Comparison of ENCODE assay signal across 1 cellular context in the genomic region with DNA sequence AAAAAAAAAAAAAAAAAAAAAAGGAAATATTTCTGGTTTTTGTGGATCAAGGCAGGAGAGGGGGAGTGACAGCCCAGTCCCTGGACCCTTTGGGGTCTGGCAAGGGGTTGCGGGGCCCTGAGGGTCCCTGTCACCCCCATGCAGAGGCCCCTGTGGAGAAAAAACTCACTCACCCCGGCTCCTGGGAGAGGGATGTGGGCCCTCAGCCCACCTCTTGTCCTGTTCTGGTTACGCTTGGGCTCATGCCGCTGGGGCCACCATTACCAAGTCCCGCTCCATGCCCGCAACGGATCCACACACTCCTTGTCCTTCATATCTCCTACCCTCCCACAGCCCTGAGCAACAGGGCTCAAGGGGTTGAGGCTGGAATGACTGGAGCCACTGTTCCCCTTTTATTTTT.
TF ChIP-seq lines count a peak whose summit lies in the region.

No MANE protein-coding gene starts in this region.

TF ChIP-seq in H1, 55 proteins besides CTCF, POLR2A, EP300 and RAD21:
- no peak for TF ChIP-seq EZH2 (IDR thresholded peaks at IDR 0.05; ENCODE audit: low read depth, low read length, severe bottlenecking)
- TF ChIP-seq TEAD4 (IDR thresholded peaks at IDR 0.05; ENCODE audit: low read depth, low read length): no peak
- TF ChIP-seq BCL11A (IDR thresholded peaks at IDR 0.05; ENCODE audit: low read depth in 2 of 2, low read length in 2 of 2): no peak
- no peak for TF ChIP-seq RFX5 (IDR thresholded peaks at IDR 0.05; ENCODE audit: borderline replicate concordance, low read depth, low read length)
- TF ChIP-seq SAP30 (IDR thresholded peaks at IDR 0.05; ENCODE audit: insufficient read depth, insufficient replicate concordance, low read length): no peak
- no peak for TF ChIP-seq HDAC6 (IDR thresholded peaks at IDR 0.05; ENCODE audit: low read depth, low read length)
- TF ChIP-seq, protein P1, sequence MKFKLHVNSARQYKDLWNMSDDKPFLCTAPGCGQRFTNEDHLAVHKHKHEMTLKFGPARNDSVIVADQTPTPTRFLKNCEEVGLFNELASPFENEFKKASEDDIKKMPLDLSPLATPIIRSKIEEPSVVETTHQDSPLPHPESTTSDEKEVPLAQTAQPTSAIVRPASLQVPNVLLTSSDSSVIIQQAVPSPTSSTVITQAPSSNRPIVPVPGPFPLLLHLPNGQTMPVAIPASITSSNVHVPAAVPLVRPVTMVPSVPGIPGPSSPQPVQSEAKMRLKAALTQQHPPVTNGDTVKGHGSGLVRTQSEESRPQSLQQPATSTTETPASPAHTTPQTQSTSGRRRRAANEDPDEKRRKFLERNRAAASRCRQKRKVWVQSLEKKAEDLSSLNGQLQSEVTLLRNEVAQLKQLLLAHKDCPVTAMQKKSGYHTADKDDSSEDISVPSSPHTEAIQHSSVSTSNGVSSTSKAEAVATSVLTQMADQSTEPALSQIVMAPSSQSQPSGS (IDR thresholded peaks at IDR 0.05; ENCODE audit: low read length): no peak
- no peak for TF ChIP-seq PHF8 (conservative IDR thresholded peaks at IDR 0.05; ENCODE audit: low read depth, low read length)
- TF ChIP-seq JUN (IDR thresholded peaks at IDR 0.05; ENCODE audit: low read depth, low read length): no peak
- no peak for TF ChIP-seq KDM1A (IDR thresholded peaks at IDR 0.05; ENCODE audit: borderline replicate concordance, low read length)
- TF ChIP-seq POLR2AphosphoS5 (IDR thresholded peaks at IDR 0.05; ENCODE audit: low read depth, low read length): no peak
- TF ChIP-seq, protein P2, sequence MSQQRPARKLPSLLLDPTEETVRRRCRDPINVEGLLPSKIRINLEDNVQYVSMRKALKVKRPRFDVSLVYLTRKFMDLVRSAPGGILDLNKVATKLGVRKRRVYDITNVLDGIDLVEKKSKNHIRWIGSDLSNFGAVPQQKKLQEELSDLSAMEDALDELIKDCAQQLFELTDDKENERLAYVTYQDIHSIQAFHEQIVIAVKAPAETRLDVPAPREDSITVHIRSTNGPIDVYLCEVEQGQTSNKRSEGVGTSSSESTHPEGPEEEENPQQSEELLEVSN (IDR thresholded peaks at IDR 0.05): no peak
- TF ChIP-seq BRCA1 (IDR thresholded peaks at IDR 0.05; ENCODE audit: low read depth, low read length): no peak
- TF ChIP-seq CEBPB (IDR thresholded peaks at IDR 0.05; ENCODE audit: low read depth, low read length): no peak
- no peak for TF ChIP-seq SIN3A (conservative IDR thresholded peaks at IDR 0.05 in 1 of 2, IDR thresholded peaks at IDR 0.05 in 1 of 2; ENCODE audit: low read depth in 1 of 2, low read length in 2 of 2)
- TF ChIP-seq RXRA (IDR thresholded peaks at IDR 0.05; ENCODE audit: insufficient read depth, low read depth, low read length): no peak
- TF ChIP-seq, protein P3, sequence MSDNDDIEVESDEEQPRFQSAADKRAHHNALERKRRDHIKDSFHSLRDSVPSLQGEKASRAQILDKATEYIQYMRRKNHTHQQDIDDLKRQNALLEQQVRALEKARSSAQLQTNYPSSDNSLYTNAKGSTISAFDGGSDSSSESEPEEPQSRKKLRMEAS (IDR thresholded peaks at IDR 0.05): no peak
- TF ChIP-seq CHD1 (IDR thresholded peaks at IDR 0.05; ENCODE audit: low read depth, low read length): no peak
